21 cellular contexts compared by ENCODE assay signal in genomic region chr1:228284148-228284495, GRCh38.
"Had no signal": no experiment of that assay in that cellular context is flagged by ENCODE, and none has a peak within 500 bp of the region (broad histone marks: within the 10 kb centered on the region; RNA-seq: fewer than 3 reads in every experiment).

No MANE protein-coding gene starts in this region.

- H3K36me3 ChIP-seq: neutrophil, pancreas, thyroid gland, vagina had no signal

- DNase-seq: dermis blood vessel endothelial cell; effector memory CD4-positive, alpha-beta T cell; erythroblast; esophagus squamous epithelium; foreskin melanocyte; natural killer cell; stimulated activated CD4-positive, alpha-beta T cell treated with anti-CD3 and anti-CD28 coated beads, Interleukin-12 subunit alpha, Interleukin-12 subunit beta, amount 100 ng/mL, for 4 hours; stimulated activated CD4-positive, alpha-beta T cell treated with anti-CD3 and anti-CD28 coated beads, Interleukin-1b, Interleukin-23, amount 100 ng/mL, for 48 hours; stimulated activated CD4-positive, alpha-beta T cell treated with anti-CD3 and anti-CD28 coated beads, Interleukin-4, amount 100 ng/mL, for 1 hour; stimulated activated CD8-positive, alpha-beta memory T cell treated with anti-CD3 and anti-CD28 coated beads, Interleukin-4, amount 100 ng/mL, for 48 hours; stimulated activated naive CD4-positive, alpha-beta T cell treated with Interleukin-2 at 50 U/mL for 16 hours; stomach; thyroid gland; trophoblast cell had no signal

- H3K27me3 ChIP-seq: esophagus squamous epithelium, left lung, neutrophil, pancreas, stomach, thyroid gland, vagina had no signal

- H3K4me1 ChIP-seq: esophagus squamous epithelium, left lung, lower lobe of right lung, pancreas, stomach, thyroid gland, vagina had no signal

- H3K4me3 ChIP-seq: coronary artery, esophagus squamous epithelium, left lung, lower lobe of right lung, pancreas, smooth muscle cell, stomach, thyroid gland, vagina had no signal

- H3K9me3 ChIP-seq: esophagus squamous epithelium, left lung, lower lobe of right lung, neutrophil, pancreas, stomach, thyroid gland, vagina had no signal

- H3K27ac ChIP-seq: coronary artery, esophagus squamous epithelium, left lung, lower lobe of right lung, neutrophil, pancreas, stomach, thyroid gland, vagina had no signal

- ATAC-seq: left lung, lower lobe of right lung, natural killer cell, pancreas had no signal
